Comparison of ENCODE assay signal across 14 cellular contexts in genomic region chr3:45991341-45991740, GRCh38. TPM values are rescaled to one million over a fixed set of nuclear protein-coding genes. Genes with fewer than 3 reads are reported as not detected.
DNase-seq lines count a peak whose midpoint lies in the region; ATAC-seq and TF ChIP-seq lines count a peak whose summit lies in the region.
"Had no signal": no experiment of that assay in that cellular context is flagged by ENCODE, and none has a peak within 500 bp of the region (broad histone marks: within the 10 kb centered on the region; RNA-seq: fewer than 3 reads in every experiment).

No MANE protein-coding gene starts in this region.

- no peak overlapping the region for H3K14ac ChIP-seq in IMR-90 (replicated peaks; ENCODE audit: low read depth, low read length)

- H3K9me3 Mint-ChIP-seq in activated CD8-positive, alpha-beta T cell treated with anti-CD3 and anti-CD28 coated beads for 36 hours: no peaks in the 10 kb centered on the region

- no peaks in the 10 kb centered on the region for H3K27me3 Mint-ChIP-seq in activated CD8-positive, alpha-beta T cell treated with anti-CD3 and anti-CD28 coated beads for 36 hours

- TF ChIP-seq CTCF in IMR-90 (conservative IDR thresholded peaks at IDR 0.05; ENCODE audit: low read depth, low read length): no peak
- no peak for TF ChIP-seq CTCF in activated CD8-positive, alpha-beta T cell treated with anti-CD3 and anti-CD28 coated beads for 36 hours (IDR thresholded peaks at IDR 0.05)

- TF ChIP-seq POLR2A in IMR-90 (IDR thresholded peaks at IDR 0.05; ENCODE audit: low read depth, low read length): no peak

- peaks cover 53% of the 10 kb centered on the region for H3K9me1 ChIP-seq in IMR-90 (ENCODE audit: insufficient read depth, low read length)

- H2AK5ac ChIP-seq in IMR-90 (ENCODE audit: low read depth, low read length): peak overlapping the region; percentile 48; the same call in 1 of the 2 replicates

- no peak overlapping the region; the same call in 2 of the 3 replicates for H2BK15ac ChIP-seq in IMR-90 (ENCODE audit: low read depth, low read length)

- H2BK5ac ChIP-seq in IMR-90 (ENCODE audit: low read depth, low read length, poor library complexity, severe bottlenecking): peak overlapping the region; percentile 3

- intact Hi-C loops in IMR-90 (cut with micrococcal nuclease): no loop called here
- intact Hi-C loops in activated CD8-positive, alpha-beta T cell treated with anti-CD3 and anti-CD28 coated beads for 36 hours (cut with micrococcal nuclease): no loop called here
- intact Hi-C loops in right cardiac atrium (cut with DNase I): no loop called here

- dilution Hi-C loops in IMR-90 (cut with HindIII; ENCODE audit: low sequenced_read_pairs, unreplicated experiment): no loop called here

- H3K4me2 ChIP-seq in IMR-90 (ENCODE audit: low read depth, low read length): no peak overlapping the region

- peaks cover 80% of the 10 kb centered on the region for H3K4me1 Mint-ChIP-seq in activated CD8-positive, alpha-beta T cell treated with anti-CD3 and anti-CD28 coated beads for 36 hours (ENCODE audit: low read depth)

- H3K79me1 ChIP-seq in IMR-90 (ENCODE audit: low read depth in 1 of 2, low read length in 2 of 2): peaks cover 24 to 84% of the 10 kb centered on the region in 2 experiments

- H3K4me1 ChIP-seq in IMR-90 (ENCODE audit: control insufficient read depth, insufficient read depth, low read length) (peaks cover 37% of the 10 kb centered on the region), right cardiac atrium (ENCODE audit: control insufficient read depth, insufficient read depth, low read length) (peaks cover 44% of the 10 kb centered on the region), subcutaneous abdominal adipose tissue (ENCODE audit: control insufficient read depth in 5 of 5, insufficient read depth in 5 of 5, low read length in 5 of 5) (peaks cover 16 to 66% (median 50%) of the 10 kb centered on the region in 5 donors)

- in situ Hi-C loops in IMR-90 (cut with MboI; ENCODE audit: low sequenced_read_pairs): no loop called here

- 100% methylated on average over 1 of the region's 6 CpGs; no CpG with 5 or more reads in 1 of the 2 experiments for WGBS in IMR-90 (ENCODE audit: extremely low coverage in 2 of 2, insufficient read length in 1 of 2), 2 experiments
- 62% methylated on average over 6 of the region's 6 CpGs for WGBS in right cardiac atrium

- H3K36me3 ChIP-seq in IMR-90 (ENCODE audit: control insufficient read depth, insufficient read depth, low read length): no peaks in the 10 kb centered on the region
- H3K36me3 ChIP-seq in subcutaneous abdominal adipose tissue (ENCODE audit: control insufficient read depth in 5 of 5, insufficient read depth in 5 of 5, low read length in 5 of 5): no peaks in the 10 kb centered on the region
- H3K36me3 ChIP-seq: tibial nerve had no signal

- H3K4ac ChIP-seq in IMR-90 (ENCODE audit: low read depth, low read length): peak overlapping the region; percentile 55

- H3K27me3 ChIP-seq in IMR-90 (ENCODE audit: control insufficient read depth, insufficient read depth, low read length) (no peaks in the 10 kb centered on the region), right cardiac atrium (ENCODE audit: control insufficient read depth, insufficient read depth) (no peaks in the 10 kb centered on the region), subcutaneous abdominal adipose tissue (ENCODE audit: control insufficient read depth in 5 of 5, insufficient read depth in 4 of 5, low read length in 5 of 5) (no peaks in the 10 kb centered on the region)
- H3K27me3 ChIP-seq: body of pancreas, tibial nerve had no signal

- H3K23ac ChIP-seq in IMR-90 (ENCODE audit: low read depth, low read length): no peak overlapping the region; the same call in 1 of the 2 replicates

- no peak overlapping the region for H3K56ac ChIP-seq in IMR-90 (ENCODE audit: extremely low read depth, insufficient read depth, low read length)

- peak overlapping the region; percentile 47; the same call in 1 of the 2 replicates for H4K91ac ChIP-seq in IMR-90 (ENCODE audit: insufficient read depth, low read depth, low read length)

- no peak overlapping the region for H3K27ac ChIP-seq in IMR-90 (ENCODE audit: insufficient read depth, low read length)
- H3K27ac ChIP-seq in right cardiac atrium (ENCODE audit: low read length): peak overlapping the region; percentile 92
- H3K27ac ChIP-seq in subcutaneous abdominal adipose tissue (ENCODE audit: low read depth, low read length): peak overlapping the region; percentile 12
- H3K27ac ChIP-seq: tibial nerve had no signal

- H3K9me3 ChIP-seq in IMR-90 (ENCODE audit: control insufficient read depth, insufficient read depth, low read length) (no peaks in the 10 kb centered on the region), right cardiac atrium (ENCODE audit: control insufficient read depth, low read length) (no peaks in the 10 kb centered on the region), subcutaneous abdominal adipose tissue (ENCODE audit: control insufficient read depth in 5 of 5, low read length in 5 of 5) (no peaks in the 10 kb centered on the region)
- H3K9me3 ChIP-seq: body of pancreas, tibial nerve had no signal

- ATAC-seq in IMR-90 (ENCODE audit: low read depth) (no peak), right cardiac atrium (no peak)
- ATAC-seq in activated CD8-positive, alpha-beta T cell treated with anti-CD3 and anti-CD28 coated beads for 36 hours: no peak
- ATAC-seq: body of pancreas had no signal

- no peak for TF ChIP-seq RAD21 in IMR-90 (IDR thresholded peaks at IDR 0.05; ENCODE audit: low read length)

- peaks cover 33% of the 10 kb centered on the region for H3K36me3 Mint-ChIP-seq in activated CD8-positive, alpha-beta T cell treated with anti-CD3 and anti-CD28 coated beads for 36 hours (ENCODE audit: low read depth)

- H2BK20ac ChIP-seq in IMR-90 (ENCODE audit: low read depth, low read length): peak overlapping the region; percentile 15; the same call in 1 of the 2 replicates

- H3K4me3 ChIP-seq in IMR-90 (ENCODE audit: insufficient read depth, low read depth, low read length): no peak overlapping the region
- no peak overlapping the region for H3K4me3 ChIP-seq in right cardiac atrium (ENCODE audit: low read length)
- H3K4me3 ChIP-seq in subcutaneous abdominal adipose tissue (ENCODE audit: low read depth in 1 of 5, low read length in 5 of 5): no peak overlapping the region
- H3K4me3 ChIP-seq: body of pancreas, tibial nerve had no signal

- H3K27ac Mint-ChIP-seq in activated CD8-positive, alpha-beta T cell treated with anti-CD3 and anti-CD28 coated beads for 36 hours: peak overlapping the region; percentile 70

- no TSS peak for BruUV-seq in IMR-90 (replicated peaks; lab: Mats Ljungman, UMichigan)

- no peak overlapping the region for H2AFZ ChIP-seq in IMR-90 (replicated peaks; ENCODE audit: low read length, poor library complexity)

- POLR2A ChIA-PET in IMR-90 (lab: Charles Lee; ENCODE audit: unreplicated experiment): no interaction called here
- POLR2A ChIA-PET in activated CD8-positive, alpha-beta T cell treated with anti-CD3 and anti-CD28 coated beads for 36 hours (lab: Charles Lee): interaction anchor here (0.8 to 7.3 kb wide), 2 partner anchors 9 to 19 kb away, joined by 3 to 61 read pairs; no protein-coding TSS in a partner anchor

- no peak overlapping the region for H3K18ac ChIP-seq in IMR-90 (ENCODE audit: low read depth, low read length)

- H4K20me1 ChIP-seq in IMR-90 (ENCODE audit: insufficient read depth, low read length): no peaks in the 10 kb centered on the region

- no peak overlapping the region for H3K9ac ChIP-seq in IMR-90 (ENCODE audit: low read depth, low read length)
- H3K9ac ChIP-seq in subcutaneous abdominal adipose tissue (ENCODE audit: low read length in 5 of 5): no peak overlapping the region

- H4K5ac ChIP-seq in IMR-90 (ENCODE audit: low read depth, low read length): no peak overlapping the region

- H4K8ac ChIP-seq in IMR-90 (ENCODE audit: low read depth in 2 of 2, low read length in 2 of 2): 0 out of 4 replicates have a peak overlapping the region, but pooled peaks of 1 of the 2 experiments have one; percentile 4

- DNase-seq in IMR-90 (no peak), right cardiac atrium (no peak), nucleus accumbens (lab: John Stamatoyannopoulos, UW) (no peak), hypothalamus (lab: John Stamatoyannopoulos, UW) (no peak)
- no peak for DNase-seq in activated CD8-positive, alpha-beta T cell treated with anti-CD3 and anti-CD28 coated beads for 36 hours
- no peak for DNase-seq in stimulated activated CD8-positive, alpha-beta memory T cell treated with anti-CD3 and anti-CD28 coated beads, Interleukin-4, amount 100 ng/mL, for 48 hours
- DNase-seq: activated CD4-positive, alpha-beta T cell treated with anti-CD3 and anti-CD28 coated beads, Interleukin-2, amount 50 U/mL, for 1 hour; activated effector memory CD4-positive, alpha-beta T cell treated with Interleukin-2 at 50 U/mL for 16 hours; body of pancreas; NCI-H2081 treated with DMSO at 0.1 percent for 48 hours; occipital lobe had no signal

- CTCF ChIA-PET in IMR-90 (lab: Yijun Ruan, JAX): no interaction called here
- CTCF ChIA-PET in activated CD8-positive, alpha-beta T cell treated with anti-CD3 and anti-CD28 coated beads for 36 hours (lab: Charles Lee): interaction anchor here (6.2 kb wide), 1 partner anchor 9 kb away, joined by 34 read pairs; no protein-coding TSS in a partner anchor

- H3K4me3 Mint-ChIP-seq in activated CD8-positive, alpha-beta T cell treated with anti-CD3 and anti-CD28 coated beads for 36 hours: no peak overlapping the region

- peak overlapping the region; percentile 29; the same call in 1 of the 2 replicates for H2BK120ac ChIP-seq in IMR-90 (ENCODE audit: low read depth, low read length)

- H2AK9ac ChIP-seq in IMR-90 (replicated peaks; ENCODE audit: low read depth, low read length, poor library complexity): no peak overlapping the region

RNA-seq across cellular contexts. Expression of gene FYCO1, which starts 4.3 kb away (rescaled TPM):
- total RNA-seq in IMR-90 (2012; rRNA removed): 16.1 and 20.1 TPM in 2 replicates
- polyA plus RNA-seq in IMR-90 (2012; rRNA removed): 12.0 and 13.7 TPM in 2 replicates
- 6.7 and 10.1 TPM in 2 replicates for polyA plus RNA-seq in IMR-90 (2012; cell fraction: cytosol; rRNA removed)
- 6.8 and 8.8 TPM in 2 replicates for polyA plus RNA-seq in IMR-90 (2012; cell fraction: nucleus; rRNA removed; ENCODE audit: low replicate concordance)
- 10 to 100 TPM; 14.1 to 14.5 TPM for total RNA-seq in activated CD8-positive, alpha-beta T cell treated with anti-CD3 and anti-CD28 coated beads for 36 hours
- total RNA-seq in right cardiac atrium: 100 to 1,000 TPM in 2 of 4 donors, 10 to 100 TPM in 2; 75.8 to 114 (median 97.0) TPM
- polyA plus RNA-seq in right cardiac atrium: 62.7 TPM

RNA-seq across cellular contexts. Expression of gene XCR1, which starts 35.9 kb away (rescaled TPM):
- total RNA-seq in IMR-90 (2012; rRNA removed) (not detected in 2 replicates), right cardiac atrium (under 1 TPM in 1 of 4 donors, not detected in 3; 0.06 TPM)
- polyA plus RNA-seq in IMR-90 (2012; rRNA removed) (not detected in 2 replicates), right cardiac atrium (not detected)
- polyA plus RNA-seq in IMR-90 (2012; cell fraction: cytosol; rRNA removed): not detected in 2 replicates
- polyA plus RNA-seq in IMR-90 (2012; cell fraction: nucleus; rRNA removed; ENCODE audit: low replicate concordance): not detected in 2 replicates
- not detected for total RNA-seq in activated CD8-positive, alpha-beta T cell treated with anti-CD3 and anti-CD28 coated beads for 36 hours
- total RNA-seq: body of pancreas, MCF 10A, occipital lobe, tibial nerve had no signal

RNA-seq across cellular contexts. Expression of gene CXCR6, which starts 48.1 kb away (rescaled TPM):
- under 0.01 TPM in 1 of 2 replicates, not detected in the other for total RNA-seq in IMR-90 (2012; rRNA removed)
- polyA plus RNA-seq in IMR-90 (2012; rRNA removed): not detected in 2 replicates
- polyA plus RNA-seq in IMR-90 (2012; cell fraction: cytosol; rRNA removed): not detected in 2 replicates
- not detected in 2 replicates for polyA plus RNA-seq in IMR-90 (2012; cell fraction: nucleus; rRNA removed; ENCODE audit: low replicate concordance)
- 1 to 10 TPM; 3.2 to 3.4 TPM for total RNA-seq in activated CD8-positive, alpha-beta T cell treated with anti-CD3 and anti-CD28 coated beads for 36 hours
- under 1 TPM in 3 of 4 donors, not detected in 1; 0.33 to 0.53 (median 0.46) TPM for total RNA-seq in right cardiac atrium
- polyA plus RNA-seq in right cardiac atrium: 0.18 TPM
- total RNA-seq: MCF 10A, occipital lobe had no signal
